ENCODE assay signal across 8 cellular contexts in the genomic region with DNA sequence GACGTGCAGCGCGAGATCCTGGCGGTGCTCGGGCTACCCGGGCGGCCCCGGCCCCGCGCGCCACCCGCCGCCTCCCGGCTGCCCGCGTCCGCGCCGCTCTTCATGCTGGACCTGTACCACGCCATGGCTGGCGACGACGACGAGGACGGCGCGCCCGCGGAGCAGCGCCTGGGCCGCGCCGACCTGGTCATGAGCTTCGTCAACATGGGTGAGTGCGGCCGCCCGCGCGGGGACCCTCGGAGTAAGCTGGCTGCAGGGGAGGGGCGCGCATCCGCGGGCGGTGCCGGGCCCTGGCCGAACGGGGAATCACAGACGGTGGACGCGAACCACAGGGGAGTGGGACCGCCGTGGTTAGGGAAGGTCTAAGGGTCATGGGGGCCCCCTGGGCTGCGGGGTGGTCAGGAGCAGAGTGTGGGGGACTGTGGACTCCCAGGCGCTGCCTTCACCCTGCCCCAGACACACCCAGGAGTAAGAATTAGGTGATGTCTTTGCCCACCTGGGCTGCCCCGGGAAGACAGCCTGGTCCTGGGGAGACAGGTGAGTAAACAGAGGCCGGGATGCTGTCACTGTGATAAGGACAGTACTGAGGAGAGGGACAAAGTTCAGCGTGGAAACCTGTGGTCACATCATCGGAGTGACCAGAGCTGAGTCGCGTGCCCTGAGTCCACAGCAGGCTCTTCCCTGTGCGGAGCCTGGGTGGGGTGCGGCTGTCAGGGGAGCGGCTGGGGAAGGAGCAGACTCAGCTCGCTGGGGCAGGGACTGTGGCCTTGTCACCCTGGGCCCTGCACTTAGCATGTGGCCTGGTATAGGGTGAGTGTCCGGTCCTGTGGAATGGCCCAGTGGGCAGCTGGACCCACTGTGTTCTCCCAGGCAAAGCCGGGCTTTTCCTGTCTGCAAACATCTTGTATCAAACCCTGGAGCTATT. TPM values are rescaled to one million over a fixed set of nuclear protein-coding genes. Genes with fewer than 3 reads are reported as not detected.
DNase-seq lines count a peak whose midpoint lies in the region; ATAC-seq, FAIRE-seq and TF ChIP-seq lines count a peak whose summit lies in the region.
"Not testable (repeated sequence)": the region's sequence is repeated elsewhere in the genome, so short reads cannot be mapped to it uniquely, and the experiment has no call there.

No MANE protein-coding gene starts in this region.

- not testable (repeated sequence) for H3K36me3 Mint-ChIP-seq in CD14-positive monocyte; HFFc6 (ENCODE audit: low read depth); activated T-cell treated with anti-CD3 and anti-CD28 coated beads, Interleukin-2, amount 50 U/mL, for 72 hours (ENCODE audit: insufficient read depth in 2 of 2); chondrocyte (ENCODE audit: low read depth); neural crest cell (ENCODE audit: low read depth)

- not testable (repeated sequence) for H2AFZ ChIP-seq in SK-N-SH (ENCODE audit: low read depth)

- TF ChIP-seq POLR2A in stomach (IDR thresholded peaks at IDR 0.05) = not testable (repeated sequence)

- peaks cover 20% of the 10 kb centered on the region for H3K4me1 Mint-ChIP-seq in CD14-positive monocyte
- H3K4me1 Mint-ChIP-seq in HFFc6 (ENCODE audit: low read depth); activated T-cell treated with anti-CD3 and anti-CD28 coated beads, Interleukin-2, amount 50 U/mL, for 72 hours (ENCODE audit: low read depth); chondrocyte (ENCODE audit: low read depth); neural crest cell: not testable (repeated sequence)

- POLR2A ChIA-PET in SK-N-SH (lab: Yijun Ruan, JAX) = not testable (repeated sequence)

- ATAC-seq in activated T-cell treated with anti-CD3 and anti-CD28 coated beads, Interleukin-2, amount 50 U/mL, for 72 hours (replicated peaks in 1 of 2) = peak in 1 of 2 donors; percentile 11

- H3K4me3 Mint-ChIP-seq in CD14-positive monocyte (peak overlapping the region; percentile 65 to 80), HFFc6 (peak overlapping the region; percentile 45; the same call in 1 of the 2 replicates), chondrocyte (ENCODE audit: unreplicated experiment) (peak overlapping the region; percentile 33), neural crest cell (peak overlapping the region; percentile 61)
- H3K4me3 Mint-ChIP-seq in activated T-cell treated with anti-CD3 and anti-CD28 coated beads, Interleukin-2, amount 50 U/mL, for 72 hours = peak overlapping the region; percentile 60 to 70

- not testable (repeated sequence) for H4K20me1 ChIP-seq in SK-N-SH (ENCODE audit: insufficient read depth)

- not testable (repeated sequence) for FAIRE-seq in kidney (lab: Jason Lieb, UNC)

- H3K9me2 ChIP-seq in SK-N-SH = not testable (repeated sequence)

- H3K9me3 ChIP-seq in SK-N-SH; kidney (ENCODE audit: control insufficient read depth in 1 of 2, low read length in 2 of 2); stomach: not testable (repeated sequence)

- peaks cover 0 to 12% (median 2%) of the 10 kb centered on the region in 7 donors for H3K9me3 Mint-ChIP-seq in CD14-positive monocyte
- H3K9me3 Mint-ChIP-seq in HFFc6; activated T-cell treated with anti-CD3 and anti-CD28 coated beads, Interleukin-2, amount 50 U/mL, for 72 hours; chondrocyte (ENCODE audit: low read depth); neural crest cell: not testable (repeated sequence)

- not testable (repeated sequence) for TF ChIP-seq CTCF in CD14-positive monocyte (IDR thresholded peaks at IDR 0.05); HFFc6 (IDR thresholded peaks at IDR 0.05); SK-N-SH (IDR thresholded peaks at IDR 0.05); chondrocyte (IDR thresholded peaks at IDR 0.05); kidney (IDR thresholded peaks at IDR 0.05; ENCODE audit: borderline replicate concordance, extremely low read depth, insufficient read depth); neural crest cell (conservative IDR thresholded peaks at IDR 0.05); stomach (IDR thresholded peaks at IDR 0.05)

- H3K79me2 ChIP-seq in SK-N-SH (ENCODE audit: insufficient read depth) = not testable (repeated sequence)

- not testable (repeated sequence) for H3K9ac ChIP-seq in SK-N-SH; kidney (ENCODE audit: low read length in 2 of 2)

- H3K4me1 ChIP-seq in SK-N-SH (ENCODE audit: control insufficient read depth in 1 of 2, insufficient read depth in 2 of 2, low read depth in 1 of 2, low read length in 1 of 2); kidney (ENCODE audit: control insufficient read depth in 1 of 2, insufficient read depth in 1 of 2, low read depth in 1 of 2, low read length in 2 of 2): not testable (repeated sequence)
- H3K4me1 ChIP-seq in stomach = peaks cover 15 to 26% (median 17%) of the 10 kb centered on the region in 4 donors

- H3K27me3 Mint-ChIP-seq in CD14-positive monocyte (ENCODE audit: low read depth in 3 of 3) = peaks cover 40 to 52% (median 45%) of the 10 kb centered on the region in 3 donors
- H3K27me3 Mint-ChIP-seq in HFFc6 (ENCODE audit: insufficient read depth) = peaks cover 32% of the 10 kb centered on the region
- peaks cover 40% of the 10 kb centered on the region for H3K27me3 Mint-ChIP-seq in activated T-cell treated with anti-CD3 and anti-CD28 coated beads, Interleukin-2, amount 50 U/mL, for 72 hours (ENCODE audit: low read depth)
- not testable (repeated sequence) for H3K27me3 Mint-ChIP-seq in chondrocyte (ENCODE audit: low read depth)
- H3K27me3 Mint-ChIP-seq in neural crest cell (ENCODE audit: low read depth) = peaks cover 56% of the 10 kb centered on the region

- H3K4me2 ChIP-seq in SK-N-SH = not testable (repeated sequence)

- not testable (repeated sequence) for TF ChIP-seq RAD21 in SK-N-SH (IDR thresholded peaks at IDR 0.05; ENCODE audit: low read length)

- H3K27me3 ChIP-seq in SK-N-SH (ENCODE audit: insufficient read depth) = not testable (repeated sequence)
- peaks cover 0 to 49% (median 25%) of the 10 kb centered on the region in 3 donors for H3K27me3 ChIP-seq in stomach

- WGBS in SK-N-SH (ENCODE audit: low lambda C conversion rate) = 57% methylated on average over 15 of the region's 67 CpGs
- 12 to 58% (median 16%) methylated on average over 10 to 67 of the region's 67 CpGs for WGBS in stomach, 5 donors

- H3K36me3 ChIP-seq in SK-N-SH (replicated peaks in 1 of 2; ENCODE audit: control insufficient read depth in 1 of 2, insufficient read depth in 2 of 2, low read length in 1 of 2); kidney (ENCODE audit: control insufficient read depth in 1 of 2, insufficient read depth in 2 of 2, low read length in 2 of 2); stomach: not testable (repeated sequence)

- CTCF ChIA-PET in SK-N-SH (lab: Yijun Ruan, JAX) = interaction anchor here (0.9 kb wide), 1 partner anchor 300 kb away, joined by 3 read pairs; no protein-coding TSS in a partner anchor

- not testable (repeated sequence) for DNase-seq in CD14-positive monocyte (ENCODE audit: low spot score); HFFc6; activated T-cell treated with anti-CD3 and anti-CD28 coated beads, Interleukin-2, amount 50 U/mL, for 72 hours; neural crest cell (ENCODE audit: low read depth, low spot score); stomach
- DNase-seq in SK-N-SH (peak; percentile 44), chondrocyte (ENCODE audit: low spot score) (peak; percentile 72), kidney (peak; percentile 72)

- TF ChIP-seq EP300 in SK-N-SH (IDR thresholded peaks at IDR 0.05; ENCODE audit: borderline replicate concordance in 1 of 2, low read depth in 1 of 2, low read length in 1 of 2); stomach (IDR thresholded peaks at IDR 0.05): not testable (repeated sequence)

- peak overlapping the region in 1 of 2 experiments; percentile 40; a peak in 2 of 4 replicates for H3K4me3 ChIP-seq in SK-N-SH (ENCODE audit: low read depth in 2 of 2, low read length in 1 of 2)
- not testable (repeated sequence) for H3K4me3 ChIP-seq in kidney (ENCODE audit: low read length in 2 of 2)
- peak overlapping the region; percentile 54 to 69 (median 56) for H3K4me3 ChIP-seq in stomach

- intact Hi-C loops in CD14-positive monocyte (cut with micrococcal nuclease); kidney (cut with DNase I); stomach (cut with DNase I; ENCODE audit: low total_unique reads): not testable (repeated sequence)

- H3K27ac ChIP-seq in SK-N-SH (ENCODE audit: low read depth in 2 of 2, low read length in 1 of 2); kidney (ENCODE audit: low read depth in 2 of 2, low read length in 2 of 2); stomach: not testable (repeated sequence)

- H3F3A ChIP-seq in SK-N-SH (replicated peaks; ENCODE audit: insufficient read depth) = peaks cover 23% of the 10 kb centered on the region

- H3K27ac Mint-ChIP-seq in CD14-positive monocyte; HFFc6; activated T-cell treated with anti-CD3 and anti-CD28 coated beads, Interleukin-2, amount 50 U/mL, for 72 hours; chondrocyte (ENCODE audit: unreplicated experiment); neural crest cell (ENCODE audit: unreplicated experiment): not testable (repeated sequence)

RNA-seq across cellular contexts. Expression of a gene that starts 0.9 kb away (rescaled TPM):
- not detected for polyA plus RNA-seq in CD14-positive monocyte
- not detected for total RNA-seq in HFFc6 (2021; fragmentation: NEBNext Ultra II Directional; extraction: Animal tissue kit (Norgen Biotek cat#: 25700))
- 0.05 and 0.16 TPM in 2 replicates for polyA plus RNA-seq in SK-N-SH (2012; rRNA removed)
- 0.03 TPM in 1 of 2 replicates, not detected in the other for polyA plus RNA-seq in SK-N-SH (2012; cell fraction: cytosol; rRNA removed)
- not detected in 2 replicates for polyA plus RNA-seq in SK-N-SH (2012; cell fraction: nucleus; rRNA removed)
- under 1 TPM; 0.35 to 0.38 TPM for total RNA-seq in activated T-cell treated with anti-CD3 and anti-CD28 coated beads, Interleukin-2, amount 50 U/mL, for 72 hours
- 0.12 TPM in 1 of 3 replicates, not detected in the others for total RNA-seq in chondrocyte
- 1.2 TPM for total RNA-seq in kidney
- polyA plus RNA-seq in kidney (ENCODE audit: insufficient read depth, low read depth, low replicate concordance) = not detected
- 0.19 TPM in 1 of 2 replicates, not detected in the other for total RNA-seq in neural crest cell
- not detected for total RNA-seq in stomach
- polyA plus RNA-seq in stomach = not detected
